In genomic region chr7:5423844-5424688, GRCh38 we compare ENCODE assay signal across 8 cellular contexts. TPM values are rescaled to one million over a fixed set of nuclear protein-coding genes. Genes with fewer than 3 reads are reported as not detected.
A peak's percentile ranks its signal among the peaks of the same experiment; 100 is the strongest.
DNase-seq lines count a peak whose midpoint lies in the region; ATAC-seq and TF ChIP-seq lines count a peak whose summit lies in the region.

No MANE protein-coding gene starts in this region.

- no peaks in the 10 kb centered on the region for H3K9me3 ChIP-seq in CD4-positive, alpha-beta T cell (ENCODE audit: control insufficient read depth, low read length)
- no peaks in the 10 kb centered on the region for H3K9me3 ChIP-seq in stomach smooth muscle (ENCODE audit: control insufficient read depth in 2 of 2, low read length in 2 of 2)

- H3K27ac ChIP-seq in CD4-positive, alpha-beta T cell (ENCODE audit: low read depth, low read length), result no peak overlapping the region
- H3K27ac ChIP-seq in epithelial cell of prostate (peak overlapping the region; percentile 99), stomach smooth muscle (ENCODE audit: low read length) (peak overlapping the region; percentile 97)

- peak; percentile 43 for ATAC-seq in CD4-positive, alpha-beta T cell (ENCODE audit: poor library complexity)
- ATAC-seq in HG02852 (IDR thresholded peaks at IDR 0.05; ENCODE audit: unreplicated experiment) (peak; percentile 33), memory B cell (ENCODE audit: low read depth) (peak; percentile 62)

- H3K4me3 Mint-ChIP-seq in CD4-positive, alpha-beta T cell, result peak overlapping the region; percentile 88
- H3K4me3 Mint-ChIP-seq in activated CD4-positive, alpha-beta T cell treated with anti-CD3 and anti-CD28 coated beads, Interleukin-2, amount 10 ng/mL, durations not matched to agents 24 days and 14 days, result peak overlapping the region; percentile 81
- H3K4me3 Mint-ChIP-seq in memory B cell, result peak overlapping the region; percentile 83

- peaks cover 31% of the 10 kb centered on the region for H3K4me1 ChIP-seq in stomach smooth muscle (ENCODE audit: control insufficient read depth, insufficient read depth, low read length)

- H3K9me3 Mint-ChIP-seq in CD4-positive, alpha-beta T cell, result no peaks in the 10 kb centered on the region
- no peaks in the 10 kb centered on the region for H3K9me3 Mint-ChIP-seq in activated CD4-positive, alpha-beta T cell treated with anti-CD3 and anti-CD28 coated beads, Interleukin-2, amount 10 ng/mL, durations not matched to agents 24 days and 14 days
- no peaks in the 10 kb centered on the region for H3K9me3 Mint-ChIP-seq in memory B cell

- H3K27me3 ChIP-seq in CD4-positive, alpha-beta T cell (ENCODE audit: control insufficient read depth, insufficient read depth, low read length), result peaks cover 86% of the 10 kb centered on the region
- H3K27me3 ChIP-seq in stomach smooth muscle (ENCODE audit: control insufficient read depth in 1 of 2, insufficient read depth in 2 of 2, low read length in 2 of 2), result no peaks in the 10 kb centered on the region

- peak overlapping the region; percentile 92 to 95 for H3K9ac ChIP-seq in stomach smooth muscle (ENCODE audit: low read length in 2 of 2)

- H3K4me1 Mint-ChIP-seq in CD4-positive, alpha-beta T cell (ENCODE audit: low read depth), result peaks cover 49% of the 10 kb centered on the region
- H3K4me1 Mint-ChIP-seq in activated CD4-positive, alpha-beta T cell treated with anti-CD3 and anti-CD28 coated beads, Interleukin-2, amount 10 ng/mL, durations not matched to agents 24 days and 14 days, result peaks cover 15% of the 10 kb centered on the region
- peaks cover 19% of the 10 kb centered on the region for H3K4me1 Mint-ChIP-seq in memory B cell

- H3K27me3 Mint-ChIP-seq in CD4-positive, alpha-beta T cell, result peaks cover 71% of the 10 kb centered on the region
- H3K27me3 Mint-ChIP-seq in activated CD4-positive, alpha-beta T cell treated with anti-CD3 and anti-CD28 coated beads, Interleukin-2, amount 10 ng/mL, durations not matched to agents 24 days and 14 days, result peaks cover 54% of the 10 kb centered on the region
- peaks cover 11% of the 10 kb centered on the region for H3K27me3 Mint-ChIP-seq in memory B cell

- H3K36me3 Mint-ChIP-seq in CD4-positive, alpha-beta T cell (ENCODE audit: low read depth), result no peaks in the 10 kb centered on the region
- H3K36me3 Mint-ChIP-seq in activated CD4-positive, alpha-beta T cell treated with anti-CD3 and anti-CD28 coated beads, Interleukin-2, amount 10 ng/mL, durations not matched to agents 24 days and 14 days (ENCODE audit: low read depth), result peaks cover 1% of the 10 kb centered on the region
- H3K36me3 Mint-ChIP-seq in memory B cell, result no peaks in the 10 kb centered on the region

- TF ChIP-seq CTCF in CD4-positive, alpha-beta T cell (IDR thresholded peaks at IDR 0.05), result no peak

- H3K27ac Mint-ChIP-seq in CD4-positive, alpha-beta T cell, result peak overlapping the region; percentile 61
- H3K27ac Mint-ChIP-seq in activated CD4-positive, alpha-beta T cell treated with anti-CD3 and anti-CD28 coated beads, Interleukin-2, amount 10 ng/mL, durations not matched to agents 24 days and 14 days, result peak overlapping the region; percentile 71
- H3K27ac Mint-ChIP-seq in memory B cell, result peak overlapping the region; percentile 33

- H3K36me3 ChIP-seq in stomach smooth muscle (ENCODE audit: control insufficient read depth in 2 of 2, insufficient read depth in 2 of 2, low read length in 2 of 2), result no peaks in the 10 kb centered on the region

- CTCF ChIA-PET in CD4-positive, alpha-beta T cell (lab: Charles Lee), result no interaction called here

- POLR2A ChIA-PET in CD4-positive, alpha-beta T cell (lab: Charles Lee), result interaction anchor here (0.7 to 3.6 kb wide), 3 partner anchors 24 to 102 kb away, joined by 3 to 25 read pairs (median 4); no protein-coding TSS in a partner anchor

- intact Hi-C loops in CD4-positive, alpha-beta T cell (cut with DNase I, micrococcal nuclease), result loop anchor here in 1 of 2 experiments (2.0 kb wide), 1 partner anchor 27 kb away; no protein-coding TSS in a partner anchor
- intact Hi-C loops in activated CD4-positive, alpha-beta T cell treated with anti-CD3 and anti-CD28 coated beads, Interleukin-2, amount 10 ng/mL, durations not matched to agents 24 days and 14 days (cut with micrococcal nuclease), result loop anchor here (2.0 kb wide), 1 partner anchor 27 kb away; no protein-coding TSS in a partner anchor

- peak overlapping the region; percentile 88 to 90 for H3K4me3 ChIP-seq in stomach smooth muscle (ENCODE audit: low read length in 2 of 2)

- DNase-seq in CD4-positive, alpha-beta T cell, result peak in 4 of 10 experiments; percentile 18 to 50 (median 32)
- peak; percentile 99 for DNase-seq in NCI-H446 (lab: John Stamatoyannopoulos, UW)
- DNase-seq in activated CD4-positive, alpha-beta T cell treated with anti-CD3 and anti-CD28 coated beads, Interleukin-2, amount 10 ng/mL, durations not matched to agents 24 days and 14 days, result peak; percentile 82
- DNase-seq in epithelial cell of prostate (ENCODE audit: low read depth, low spot score), result peak; percentile 95
- peak; percentile 33 to 43 for DNase-seq in memory B cell (ENCODE audit: low spot score in 2 of 2)
- no peak for DNase-seq in activated gamma-delta T cell treated with Interleukin-2 at 50 U/mL for 16 hours

RNA-seq across cellular contexts. Expression of gene TNRC18, which starts 0.4 kb away (rescaled TPM):
- 10 to 100 TPM; 69.9 TPM for total RNA-seq in CD4-positive, alpha-beta T cell
- 40.0 and 43.3 TPM in 2 replicates for total RNA-seq in activated CD4-positive, alpha-beta T cell treated with anti-CD3 and anti-CD28 coated beads, Interleukin-2, amount 10 ng/mL, durations not matched to agents 24 days and 14 days
